Comparison of ENCODE assay signal across 19 cellular contexts in genomic region chr17:72369366-72369765, GRCh38.
DNase-seq lines count a peak whose midpoint lies in the region.
"Had no signal": no experiment of that assay in that cellular context is flagged by ENCODE, and none has a peak within 500 bp of the region (broad histone marks: within the 10 kb centered on the region; RNA-seq: fewer than 3 reads in every experiment).

No MANE protein-coding gene starts in this region.

- peak overlapping the region; percentile 75 for H2AK5ac ChIP-seq in mesenchymal stem cell (ENCODE audit: low read length, severe bottlenecking)

- H3K4ac ChIP-seq in mesenchymal stem cell (ENCODE audit: low read depth in 1 of 2, low read length in 2 of 2), result no peak overlapping the region

- in situ Hi-C loops in G401 (cut with HindIII; ENCODE audit: low sequenced_read_pairs), result no loop called here

- no peak overlapping the region for H3K4me3 ChIP-seq in mesenchymal stem cell (ENCODE audit: insufficient read depth in 1 of 2, low read depth in 1 of 2, low read length in 2 of 2)
- H3K4me3 ChIP-seq: BLaER1, GM12878, GM23248 had no signal

- peaks cover 4% of the 10 kb centered on the region for H3K79me1 ChIP-seq in mesenchymal stem cell (replicated peaks; ENCODE audit: low read length, poor library complexity, severe bottlenecking)

- no peak overlapping the region for H4K91ac ChIP-seq in mesenchymal stem cell (ENCODE audit: low read length)

- no peak overlapping the region for H2BK15ac ChIP-seq in mesenchymal stem cell (ENCODE audit: low read depth, poor library complexity, severe bottlenecking)

- H3K14ac ChIP-seq in mesenchymal stem cell (ENCODE audit: low read length in 2 of 2), result no peak overlapping the region

- no peaks in the 10 kb centered on the region for H3K36me3 ChIP-seq in mesenchymal stem cell (ENCODE audit: control insufficient read depth in 1 of 2, insufficient read depth in 2 of 2, low read depth in 1 of 2, low read length in 2 of 2)
- H3K36me3 ChIP-seq: BLaER1 had no signal

- no peak overlapping the region for H3K4me2 ChIP-seq in mesenchymal stem cell (ENCODE audit: low read length, poor library complexity, severe bottlenecking)
- H3K4me2 ChIP-seq: BLaER1 had no signal

- peak overlapping the region in 1 of 2 experiments; percentile 25 for H2BK12ac ChIP-seq in mesenchymal stem cell (ENCODE audit: low read length in 2 of 2)

- DNase-seq in activated effector memory CD4-positive, alpha-beta T cell treated with anti-CD3 and anti-CD28 coated beads, Interleukin-2, amount 50 U/mL, for 16 hours, result peak; percentile 44
- no peak for DNase-seq in activated effector memory CD4-positive, alpha-beta T cell treated with Interleukin-2 at 50 U/mL for 16 hours
- peak; percentile 94 for DNase-seq in G401 (ENCODE audit: low spot score)
- peak; percentile 36 to 72 for DNase-seq in cerebellar nuclear complex (lab: John Stamatoyannopoulos, UW)
- DNase-seq in mesenchymal stem cell, result no peak
- no peak for DNase-seq in activated CD8-positive, alpha-beta memory T cell treated with anti-CD3 and anti-CD28 coated beads for 24 hours
- DNase-seq in T-helper 9 cell, result no peak
- DNase-seq: Caco-2; CD4-positive, CD25-positive, alpha-beta regulatory T cell; CD8-positive, alpha-beta T cell; DMS153; DND-41; GDM1; GM23248; H9 had no signal

- 98% methylated on average over 7 of the region's 7 CpGs for WGBS in mesenchymal stem cell

- no peaks in the 10 kb centered on the region for H3K9me3 ChIP-seq in mesenchymal stem cell (ENCODE audit: control insufficient read depth, low read length)

- no peak overlapping the region for H2AFZ ChIP-seq in mesenchymal stem cell (ENCODE audit: low read depth, low read length)
- H2AFZ ChIP-seq: GM23248 had no signal

- no peak overlapping the region for H3K9ac ChIP-seq in mesenchymal stem cell (ENCODE audit: low read length)
- H3K9ac ChIP-seq: BLaER1, GM23248 had no signal

- no peak overlapping the region for H3K18ac ChIP-seq in mesenchymal stem cell (ENCODE audit: low read depth in 1 of 2, low read length in 2 of 2)

- no peak overlapping the region for H4K8ac ChIP-seq in mesenchymal stem cell (ENCODE audit: low read length)

- no peaks in the 10 kb centered on the region for H3K27me3 ChIP-seq in mesenchymal stem cell (ENCODE audit: control insufficient read depth in 1 of 2, insufficient read depth in 1 of 2, low read length in 2 of 2)
- H3K27me3 ChIP-seq: BLaER1 had no signal

- H3K4me1 ChIP-seq in mesenchymal stem cell (ENCODE audit: control insufficient read depth, insufficient read depth, low read depth, low read length), result peaks cover 28% of the 10 kb centered on the region
- H3K4me1 ChIP-seq: Caco-2 had no signal

- H3K27ac ChIP-seq in mesenchymal stem cell (ENCODE audit: low read length, poor library complexity, severe bottlenecking), result no peak overlapping the region
- H3K27ac ChIP-seq: 22Rv1, BLaER1, C4-2B, GM23248 had no signal

- no peak overlapping the region for H2BK5ac ChIP-seq in mesenchymal stem cell (ENCODE audit: low read depth, low read length, poor library complexity, severe bottlenecking)

- no peak overlapping the region for H2BK120ac ChIP-seq in mesenchymal stem cell (ENCODE audit: low read depth, low read length)

- H3K23ac ChIP-seq in mesenchymal stem cell (ENCODE audit: low read length in 2 of 2), result no peak overlapping the region

Comparison
In these comparisons a context has a peak if more than half of its experiments do, and no peak if none do; other contexts are left out.
1. DNase-seq: peak in activated effector memory CD4-positive, alpha-beta T cell treated with anti-CD3 and anti-CD28 coated beads, Interleukin-2, amount 50 U/mL, for 16 hours (single experiment), G401 (single experiment) and cerebellar nuclear complex (2 of 2); none in activated effector memory CD4-positive, alpha-beta T cell treated with Interleukin-2 at 50 U/mL for 16 hours (single experiment), mesenchymal stem cell (single experiment), activated CD8-positive, alpha-beta memory T cell treated with anti-CD3 and anti-CD28 coated beads for 24 hours (single experiment) and T-helper 9 cell (single experiment).